9 cellular contexts compared by ENCODE assay signal in the genomic region with DNA sequence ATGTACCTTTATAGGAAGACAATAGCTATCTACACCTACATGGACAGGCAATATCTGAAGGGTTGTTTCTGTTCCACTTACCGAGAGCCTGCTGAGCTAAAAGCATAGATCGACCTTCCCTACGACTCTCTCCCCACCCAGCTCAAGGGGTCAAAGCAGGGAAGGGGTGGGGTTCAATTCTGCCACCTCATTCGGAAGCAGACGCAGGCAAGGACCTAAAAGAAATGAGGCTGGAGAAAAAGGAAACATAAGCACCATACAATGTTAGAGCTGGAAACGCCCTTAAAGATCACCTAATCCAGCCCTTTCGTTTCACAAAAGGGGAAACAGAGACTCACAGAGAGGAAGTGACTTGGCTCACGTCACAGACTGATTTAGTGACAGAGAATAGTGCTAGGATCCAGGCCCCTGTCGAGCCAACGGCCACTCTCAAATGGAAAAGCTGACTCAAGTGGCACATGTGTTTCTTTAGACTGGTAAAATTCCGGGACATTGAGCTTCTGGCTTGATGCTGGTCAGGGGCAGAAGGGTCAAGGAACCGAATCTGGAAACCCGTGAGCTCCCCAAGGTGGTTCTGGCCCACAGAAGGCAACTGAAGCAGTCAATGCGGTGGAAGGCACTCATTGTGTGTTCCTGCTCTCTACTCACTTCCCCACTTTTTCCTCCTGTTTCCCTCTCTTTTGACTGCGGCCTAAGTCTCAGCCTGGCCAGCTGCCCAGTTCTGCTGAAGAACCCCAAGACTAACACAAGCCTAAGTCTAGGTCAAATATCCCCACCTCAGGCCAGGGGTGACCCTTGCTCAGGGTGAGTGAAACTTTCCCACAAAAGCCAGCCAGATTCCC. TPM values are rescaled to one million over a fixed set of nuclear protein-coding genes. Genes with fewer than 3 reads are reported as not detected.
A peak's percentile ranks its signal among the peaks of the same experiment; 100 is the strongest.
DNase-seq lines count a peak whose midpoint lies in the region; ATAC-seq and TF ChIP-seq lines count a peak whose summit lies in the region.
"Had no signal": no experiment of that assay in that cellular context is flagged by ENCODE, and none has a peak within 500 bp of the region (broad histone marks: within the 10 kb centered on the region; RNA-seq: fewer than 3 reads in every experiment).

No MANE protein-coding gene starts in this region.

- ATAC-seq in HG03025 (IDR thresholded peaks at IDR 0.05; ENCODE audit: low FRiP score, unreplicated experiment), result peak; percentile 46
- ATAC-seq in omental fat pad (ENCODE audit: low FRiP score), result peak; percentile 73
- ATAC-seq: A549 had no signal

- no peak overlapping the region for H2AFZ ChIP-seq in SU-DHL-6 (ENCODE audit: low read depth, low read length, severe bottlenecking)

- peak overlapping the region; percentile 99 for H3K4me2 ChIP-seq in SU-DHL-6 (ENCODE audit: low read depth, low read length, poor library complexity, severe bottlenecking)
- H3K4me2 ChIP-seq: A549 had no signal

- DNase-seq in NCI-H1417 (lab: John Stamatoyannopoulos, UW), result peak in 2 of 3 experiments; percentile 19 to 74
- DNase-seq in NCI-H1417 treated with DMSO at 0.1 percent for 48 hours (lab: John Stamatoyannopoulos, UW), result no peak
- DNase-seq in effector CD4-positive, alpha-beta T cell, result peak; percentile 47
- DNase-seq in omental fat pad (ENCODE audit: low spot score), result no peak
- no peak for DNase-seq in HuH-7.5 (ENCODE audit: low spot score)
- DNase-seq in H7, result no peak

- H3K27me3 ChIP-seq in SU-DHL-6 (ENCODE audit: low read length) (no peaks in the 10 kb centered on the region), H7 (ENCODE audit: control insufficient read depth, insufficient read depth, low read length) (no peaks in the 10 kb centered on the region)

- H3K4me3 ChIP-seq in SU-DHL-6 (ENCODE audit: insufficient read depth, low read length, poor library complexity, severe bottlenecking), result peak overlapping the region; percentile 32
- no peak overlapping the region for H3K4me3 ChIP-seq in H7 (ENCODE audit: insufficient read depth, low read depth, low read length)
- H3K4me3 ChIP-seq: A549 had no signal

- peak overlapping the region; percentile 100 for H3K27ac ChIP-seq in SU-DHL-6 (ENCODE audit: low read depth, low read length)
- H3K27ac ChIP-seq: A549 had no signal

- H4K20me1 ChIP-seq in SU-DHL-6 (ENCODE audit: low read depth, low read length), result no peaks in the 10 kb centered on the region

- TF ChIP-seq CTCF in SU-DHL-6 (IDR thresholded peaks at IDR 0.05; ENCODE audit: insufficient read depth, low read length, poor library complexity, severe bottlenecking), result no peak
- no peak for TF ChIP-seq CTCF in omental fat pad (IDR thresholded peaks at IDR 0.05)

- peaks cover 92% of the 10 kb centered on the region for H3K79me2 ChIP-seq in SU-DHL-6 (ENCODE audit: insufficient read depth, low read length)

- H3K9me3 ChIP-seq in SU-DHL-6 (ENCODE audit: insufficient read depth, low read length), result no peaks in the 10 kb centered on the region
- H3K9me3 ChIP-seq: A549 had no signal

- H3K9ac ChIP-seq in SU-DHL-6 (ENCODE audit: low read length), result peak overlapping the region; percentile 64

- H3K36me3 ChIP-seq in SU-DHL-6 (ENCODE audit: low read length) (no peaks in the 10 kb centered on the region), H7 (replicated peaks; ENCODE audit: control insufficient read depth, insufficient read depth, low read length) (no peaks in the 10 kb centered on the region)

- H3K9me2 ChIP-seq in SU-DHL-6 (replicated peaks; ENCODE audit: insufficient read depth, low read length), result no peaks in the 10 kb centered on the region

- H3F3A ChIP-seq in SU-DHL-6 (ENCODE audit: insufficient read depth), result peaks cover 73% of the 10 kb centered on the region

RNA-seq across cellular contexts. Expression of gene SEPTIN6, which starts 7.5 kb away (rescaled TPM):
- 10 to 100 TPM; 13.9 to 19.2 (median 17.8) TPM for total RNA-seq in omental fat pad
- 26.9 and 41.7 TPM in 2 replicates for total RNA-seq in H7 (2014; rRNA removed; shearing (Covaris generic))

Comparison
In these comparisons a context has a peak if more than half of its experiments do, and no peak if none do; other contexts are left out.
1. DNase-seq: peak in NCI-H1417 (2 of 3) and effector CD4-positive, alpha-beta T cell (single experiment); none in NCI-H1417 treated with DMSO at 0.1 percent for 48 hours (single experiment), omental fat pad (single experiment), HuH-7.5 (single experiment) and H7 (single experiment).